8 cellular contexts compared by ENCODE assay signal in genomic region chr1:224023122-224023521, GRCh38.
DNase-seq lines count a peak whose midpoint lies in the region; ATAC-seq and TF ChIP-seq lines count a peak whose summit lies in the region.
"Not testable (repeated sequence)": the region's sequence is repeated elsewhere in the genome, so short reads cannot be mapped to it uniquely, and the experiment has no call there.

No MANE protein-coding gene starts in this region.

- H3K27me3 ChIP-seq in ascending aorta; cardiac muscle cell; heart right ventricle; left ventricle myocardium inferior (ENCODE audit: low read depth); thoracic aorta (replicated peaks; ENCODE audit: insufficient read depth); tibial artery; aorta (ENCODE audit: control insufficient read depth in 1 of 2, insufficient read depth in 2 of 2, low read length in 1 of 2): not testable (repeated sequence)

- intact Hi-C loops in ascending aorta (cut with DNase I); heart right ventricle (cut with DNase I); left ventricle myocardium inferior (cut with micrococcal nuclease); tibial artery (cut with DNase I; ENCODE audit: low total_unique reads); aorta (cut with DNase I): not testable (repeated sequence)

- H3K4me1 ChIP-seq in ascending aorta; cardiac muscle cell (ENCODE audit: low read depth); aorta (ENCODE audit: control insufficient read depth in 1 of 2, insufficient read depth in 2 of 2, low read length in 2 of 2): not testable (repeated sequence)
- H3K4me1 ChIP-seq in heart right ventricle (peaks cover 0 to 24% (median 0%) of the 10 kb centered on the region in 9 donors), left ventricle myocardium inferior (peaks cover 26% of the 10 kb centered on the region), thoracic aorta (ENCODE audit: control insufficient read depth in 1 of 2, low read depth in 2 of 2) (peaks cover 8 to 33% of the 10 kb centered on the region in 2 donors), tibial artery (peaks cover 0 to 21% (median 3%) of the 10 kb centered on the region in 4 donors)

- ATAC-seq in heart right ventricle: peak in 5 of 8 donors; percentile 29 to 65 (median 47)
- ATAC-seq in thoracic aorta (ENCODE audit: insufficient number of reproducible peaks, low FRiP score, low read depth): peak; percentile 10
- ATAC-seq in aorta (ENCODE audit: low FRiP score): peak; percentile 13

- H3K9me3 ChIP-seq in ascending aorta; cardiac muscle cell (ENCODE audit: low read depth); heart right ventricle; left ventricle myocardium inferior (replicated peaks); thoracic aorta; tibial artery; aorta (ENCODE audit: control insufficient read depth, low read length): not testable (repeated sequence)

- not testable (repeated sequence) for H3K4me3 ChIP-seq in ascending aorta; coronary artery; cardiac muscle cell; heart right ventricle; left ventricle myocardium inferior; thoracic aorta; tibial artery; aorta (ENCODE audit: low read length in 2 of 2)

- TF ChIP-seq CTCF in ascending aorta (IDR thresholded peaks at IDR 0.05); coronary artery (IDR thresholded peaks at IDR 0.05); cardiac muscle cell (IDR thresholded peaks at IDR 0.05; ENCODE audit: low read depth, low read length); heart right ventricle (IDR thresholded peaks at IDR 0.05); left ventricle myocardium inferior (IDR thresholded peaks at IDR 0.05; ENCODE audit: borderline replicate concordance); thoracic aorta (IDR thresholded peaks at IDR 0.05); tibial artery (IDR thresholded peaks at IDR 0.05): not testable (repeated sequence)

- H3K36me3 ChIP-seq in ascending aorta; cardiac muscle cell; heart right ventricle; left ventricle myocardium inferior; thoracic aorta; tibial artery; aorta (ENCODE audit: control insufficient read depth in 1 of 2, insufficient read depth in 2 of 2, low read length in 1 of 2): not testable (repeated sequence)

- 34 to 48% methylated on average over 3 of the region's 3 CpGs for WGBS in heart right ventricle, 2 donors
- 1 to 9% methylated on average over 3 of the region's 3 CpGs for WGBS in aorta, 2 donors

- H3K27ac ChIP-seq in ascending aorta (peak overlapping the region; percentile 74 to 89), coronary artery (peak overlapping the region; percentile 71 to 88), cardiac muscle cell (peak overlapping the region; percentile 77), heart right ventricle (peak overlapping the region in 1 of 10 donors; percentile 16), left ventricle myocardium inferior (replicated peaks) (peak overlapping the region; percentile 33), thoracic aorta (peak overlapping the region; percentile 57 to 84), tibial artery (peak overlapping the region; percentile 83 to 87)
- not testable (repeated sequence) for H3K27ac ChIP-seq in aorta (ENCODE audit: low read depth in 1 of 2, low read length in 2 of 2)

- DNase-seq in ascending aorta (ENCODE audit: low spot score in 2 of 2); coronary artery (ENCODE audit: low spot score); cardiac muscle cell (ENCODE audit: low read depth in 1 of 2, low spot score in 1 of 2); heart right ventricle; left ventricle myocardium inferior; thoracic aorta (ENCODE audit: low spot score); tibial artery; aorta: not testable (repeated sequence)
